Comparison of ENCODE assay signal across 8 cellular contexts in the genomic region with DNA sequence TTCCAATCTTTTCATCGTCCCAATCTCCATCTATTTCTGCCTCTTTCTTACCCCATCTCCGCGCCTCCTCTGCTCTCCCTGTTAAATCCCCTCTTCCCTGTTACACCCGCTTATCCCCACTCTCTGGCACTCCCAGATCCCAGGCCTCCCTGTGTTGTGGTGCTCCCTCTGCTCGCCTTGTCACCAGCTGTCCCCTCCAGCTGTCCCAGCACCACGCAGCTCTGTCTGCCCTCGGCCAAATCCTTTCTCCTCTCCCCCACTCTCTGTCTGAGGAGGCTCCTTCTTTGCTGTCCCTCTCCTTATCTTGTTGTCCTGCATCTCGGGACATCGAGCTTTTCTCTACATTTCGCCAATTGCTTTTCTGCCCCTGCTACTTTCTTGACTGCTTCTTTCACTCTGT. TPM values are rescaled to one million over a fixed set of nuclear protein-coding genes. Genes with fewer than 3 reads are reported as not detected.
DNase-seq lines count a peak whose midpoint lies in the region; ATAC-seq and TF ChIP-seq lines count a peak whose summit lies in the region.

No MANE protein-coding gene starts in this region.

- H3K4me2 ChIP-seq in PC-3 (ENCODE audit: low read length), result peak overlapping the region; percentile 96

- no peaks in the 10 kb centered on the region for H3F3A ChIP-seq in PC-3 (ENCODE audit: low read length, unreplicated experiment)

- H3K4me1 ChIP-seq in PC-3 (ENCODE audit: insufficient read depth, low read length), result peaks cover 9% of the 10 kb centered on the region
- H3K4me1 ChIP-seq in esophagus muscularis mucosa, result peaks cover 28 to 39% (median 33%) of the 10 kb centered on the region in 4 donors
- peaks cover 8% of the 10 kb centered on the region for H3K4me1 ChIP-seq in rectal smooth muscle tissue (ENCODE audit: control insufficient read depth, insufficient read depth, low read length)

- peak overlapping the region; percentile 85 for H3K4me3 ChIP-seq in GM12864 (ENCODE audit: low read depth, low read length)
- H3K4me3 ChIP-seq in PC-3 (ENCODE audit: low read length), result peak overlapping the region; percentile 97
- peak overlapping the region; percentile 91 to 93 (median 91) for H3K4me3 ChIP-seq in esophagus muscularis mucosa
- H3K4me3 ChIP-seq in rectal smooth muscle tissue (ENCODE audit: low read length), result peak overlapping the region; percentile 99

- ATAC-seq in PC-3 (no peak), GM18861 (IDR thresholded peaks at IDR 0.05; ENCODE audit: unreplicated experiment) (no peak), HG03354 (IDR thresholded peaks at IDR 0.05; ENCODE audit: poor library complexity, severe bottlenecking, unreplicated experiment) (no peak)

- H3K79me2 ChIP-seq in PC-3 (ENCODE audit: low read length), result peaks cover 56% of the 10 kb centered on the region

- TF ChIP-seq CTCF in GM12864 (IDR thresholded peaks at IDR 0.05; ENCODE audit: low read depth, low read length, missing control alignments) (no peak), PC-3 (conservative IDR thresholded peaks at IDR 0.05; ENCODE audit: low read depth, low read length) (no peak), esophagus muscularis mucosa (IDR thresholded peaks at IDR 0.05) (no peak)

- TF ChIP-seq EP300 in esophagus muscularis mucosa (IDR thresholded peaks at IDR 0.05), result no peak

- POLR2A ChIA-PET in PC-3 (lab: Charles Lee; ENCODE audit: unreplicated experiment), result no interaction called here

- intact Hi-C loops in PC-3 (cut with micrococcal nuclease) (loop anchor here (5.0 kb wide), 1 partner anchor 95 kb away; no protein-coding TSS in a partner anchor), esophagus muscularis mucosa (cut with DNase I) (loop anchor here (5.0 kb wide), 1 partner anchor 90 kb away; a partner anchor contains a TSS)

- H2AFZ ChIP-seq in PC-3 (ENCODE audit: low read length), result peak overlapping the region; percentile 98

- H3K36me3 ChIP-seq in PC-3 (ENCODE audit: low read depth, low read length) (peaks cover 21% of the 10 kb centered on the region), esophagus muscularis mucosa (peaks cover 3 to 22% (median 11%) of the 10 kb centered on the region in 4 donors), rectal smooth muscle tissue (ENCODE audit: control insufficient read depth, insufficient read depth, low read length) (no peaks in the 10 kb centered on the region)

- H3K27me3 ChIP-seq in PC-3 (ENCODE audit: low read length) (no peaks in the 10 kb centered on the region), esophagus muscularis mucosa (no peaks in the 10 kb centered on the region), rectal smooth muscle tissue (ENCODE audit: control insufficient read depth, insufficient read depth, low read length) (no peaks in the 10 kb centered on the region)

- CTCF ChIA-PET in PC-3 (lab: Charles Lee), result no interaction called here

- H4K20me1 ChIP-seq in PC-3 (ENCODE audit: low read length), result peaks cover 10% of the 10 kb centered on the region; the same call in 1 of the 2 replicates

- no peak for TF ChIP-seq POLR2A in esophagus muscularis mucosa (IDR thresholded peaks at IDR 0.05; ENCODE audit: low read depth)

- H3K9me3 ChIP-seq in PC-3 (ENCODE audit: low read length), result no peaks in the 10 kb centered on the region
- no peaks in the 10 kb centered on the region for H3K9me3 ChIP-seq in esophagus muscularis mucosa

- DNase-seq in GM12864 (ENCODE audit: low read depth), result no peak
- peak; percentile 2 for DNase-seq in PC-3
- DNase-seq in esophagus muscularis mucosa (ENCODE audit: extremely low spot score), result no peak
- no peak for DNase-seq in epidermal melanocyte (ENCODE audit: insufficient read length, low spot score)
- no peak for DNase-seq in stimulated activated CD4-positive, alpha-beta T cell treated with anti-CD3 and anti-CD28 coated beads, Interleukin-12 subunit alpha, Interleukin-12 subunit beta, amount 100 ng/mL, for 4 hours

- H3K27ac ChIP-seq in PC-3 (ENCODE audit: low read length) (no peak overlapping the region), esophagus muscularis mucosa (replicated peaks in 1 of 4) (peak overlapping the region; percentile 91 to 97 (median 94)), rectal smooth muscle tissue (ENCODE audit: low read depth, low read length) (no peak overlapping the region)

- WGBS in esophagus muscularis mucosa, result 35% methylated on average over 10 of the region's 10 CpGs

- peak overlapping the region; percentile 89 for H3K9ac ChIP-seq in PC-3 (ENCODE audit: low read length)
- H3K9ac ChIP-seq in rectal smooth muscle tissue (ENCODE audit: low read length), result no peak overlapping the region

- no peaks in the 10 kb centered on the region for H3K9me2 ChIP-seq in PC-3 (replicated peaks; ENCODE audit: low read length)

- TSS peak; percentile 68 for BruUV-seq in PC-3 (replicated peaks; lab: Mats Ljungman, UMichigan)

RNA-seq across cellular contexts. Expression of a gene that starts 1.0 kb away (rescaled TPM):
- total RNA-seq in PC-3 (2014; rRNA removed) (22.3 and 25.1 TPM in 2 replicates), esophagus muscularis mucosa (10 to 100 TPM; 25.3 to 40.3 (median 27.1) TPM)

RNA-seq across cellular contexts. Expression of a gene that starts 30.5 kb away (rescaled TPM):
- total RNA-seq in PC-3 (2014; rRNA removed), result 1.3 and 5.2 TPM in 2 replicates
- total RNA-seq in esophagus muscularis mucosa, result 10 to 100 TPM in 3 of 4 donors, 1 to 10 TPM in 1; 9.1 to 18.1 (median 13.4) TPM

RNA-seq across cellular contexts. Expression of a gene that starts 56.7 kb away (rescaled TPM):
- 8.5 and 9.1 TPM in 2 replicates for total RNA-seq in PC-3 (2014; rRNA removed)
- 10 to 100 TPM in 1 of 4 donors, 1 to 10 TPM in 3; 7.1 to 11.3 (median 8.5) TPM for total RNA-seq in esophagus muscularis mucosa

RNA-seq across cellular contexts. Expression of a gene that starts 57.6 kb away (rescaled TPM):
- total RNA-seq in PC-3 (2014; rRNA removed), result not detected in 2 replicates
- total RNA-seq in esophagus muscularis mucosa, result not detected

Comparison
In these comparisons a context has a peak if more than half of its experiments do, and no peak if none do; other contexts are left out.
1. H3K27ac ChIP-seq: peak in esophagus muscularis mucosa (4 of 4); none in PC-3 (single experiment) and rectal smooth muscle tissue (single experiment).
2. Peak in every context shown above with its lines, with median percentiles within 50 percentile points of each other: H3K4me3 ChIP-seq.